ENCODE assay signal across 8 cellular contexts in the genomic region with DNA sequence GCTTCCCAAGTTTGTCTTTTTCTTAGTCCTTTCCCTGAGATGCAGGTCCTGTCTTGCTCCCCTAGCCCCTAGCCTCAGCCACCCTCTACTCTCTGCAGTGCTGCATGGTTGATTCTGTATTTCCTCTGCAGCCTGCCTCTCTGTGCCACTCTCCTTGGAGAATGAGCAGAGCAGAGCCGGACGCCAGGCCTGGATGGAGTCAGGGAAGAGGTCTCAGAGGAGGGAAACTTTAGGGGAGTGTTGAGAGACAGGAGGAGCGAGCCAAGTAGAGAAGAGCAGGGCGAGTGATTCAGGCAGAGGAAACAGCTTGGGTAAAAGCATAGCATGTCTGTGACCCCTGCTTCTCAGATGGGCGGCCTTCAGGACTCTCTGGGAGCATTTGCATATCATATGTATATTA.
"Had no signal": no experiment of that assay in that cellular context is flagged by ENCODE, and none has a peak within 500 bp of the region (broad histone marks: within the 10 kb centered on the region; RNA-seq: fewer than 3 reads in every experiment).

No MANE protein-coding gene starts in this region.

- DNase-seq: GM23248, GOT3, H7, HFFc6, IMR-90 had no signal

- H3K27ac ChIP-seq: GM23248 had no signal

- ATAC-seq: HCT116, K562 had no signal

- H3K4me3 ChIP-seq: GM23248, HAP-1, K562 had no signal

- H3K4me1 ChIP-seq: HAP-1 had no signal

- H3K36me3 ChIP-seq: HAP-1 had no signal
